Comparison of ENCODE assay signal across 19 cellular contexts in the genomic region with DNA sequence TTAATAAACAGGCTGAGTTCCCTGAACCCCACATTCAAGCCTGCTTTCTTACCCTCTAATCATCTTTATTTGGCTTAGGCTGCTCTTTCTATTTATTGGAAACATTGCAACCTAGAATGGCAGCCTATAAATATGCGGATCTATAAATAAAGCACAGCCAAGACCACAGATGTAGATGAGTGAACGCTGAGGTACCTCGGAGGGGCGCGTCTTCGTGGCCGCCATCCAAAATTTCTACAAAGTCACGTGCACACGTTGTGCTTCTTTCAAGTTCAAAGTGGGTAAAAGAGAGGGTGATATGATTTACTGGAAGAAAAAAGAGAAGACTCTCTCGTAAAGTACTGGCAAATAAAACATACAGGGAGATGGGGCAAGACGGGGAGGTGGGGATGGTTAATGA.
DNase-seq lines count a peak whose midpoint lies in the region; ATAC-seq and TF ChIP-seq lines count a peak whose summit lies in the region.
"Had no signal": no experiment of that assay in that cellular context is flagged by ENCODE, and none has a peak within 500 bp of the region (broad histone marks: within the 10 kb centered on the region; RNA-seq: fewer than 3 reads in every experiment).

No MANE protein-coding gene starts in this region.

- H3K27ac Mint-ChIP-seq in T-cell = peak overlapping the region; percentile 11 to 25
- H3K27ac Mint-ChIP-seq: IgD-negative memory B cell had no signal

- peaks cover 12 to 37% (median 20%) of the 10 kb centered on the region in 3 donors for H3K4me1 Mint-ChIP-seq in T-cell
- H3K4me1 Mint-ChIP-seq: IgD-negative memory B cell had no signal

- no peak overlapping the region for H3K27ac ChIP-seq in BLaER1
- no peak overlapping the region for H3K27ac ChIP-seq in osteoblast (ENCODE audit: low read depth, low read length)

- TF ChIP-seq CTCF in fibroblast of mammary gland (conservative IDR thresholded peaks at IDR 0.05; ENCODE audit: control insufficient read depth, insufficient read depth, low read depth, low read length) (no peak), osteoblast (IDR thresholded peaks at IDR 0.05; ENCODE audit: extremely low read depth, low read depth, low read length) (no peak)

- ATAC-seq in T-cell (replicated peaks in 1 of 4) (peak in 1 of 4 experiments; percentile 46), GM21390 (IDR thresholded peaks at IDR 0.05; ENCODE audit: unreplicated experiment) (no peak)

- CTCF ChIA-PET in T-cell (lab: Charles Lee) = no interaction called here

- H3K27me3 ChIP-seq in BLaER1 (no peaks in the 10 kb centered on the region), osteoblast (ENCODE audit: insufficient read depth, low read length) (no peaks in the 10 kb centered on the region)
- H3K27me3 ChIP-seq: SJSA1 had no signal

- no peak overlapping the region for H3K9ac ChIP-seq in BLaER1

- H2AFZ ChIP-seq in osteoblast (ENCODE audit: low read length) = peak overlapping the region; percentile 7

- no peaks in the 10 kb centered on the region for H3K36me3 ChIP-seq in BLaER1
- no peaks in the 10 kb centered on the region for H3K36me3 ChIP-seq in osteoblast (ENCODE audit: insufficient read depth, low read length)
- H3K36me3 ChIP-seq: HAP-1, SJSA1 had no signal

- no peaks in the 10 kb centered on the region for H3K79me2 ChIP-seq in osteoblast (ENCODE audit: insufficient read depth, low read length)

- POLR2A ChIA-PET in T-cell (lab: Charles Lee) = no interaction called here

- peak in 1 of 34 experiments; percentile 12 for DNase-seq in T-cell
- DNase-seq in fibroblast of mammary gland (ENCODE audit: low read depth) = peak; percentile 36
- DNase-seq in osteoblast (ENCODE audit: insufficient read length, low spot score, missing footprints) = no peak
- DNase-seq in T-helper 9 cell = no peak
- DNase-seq in EL = no peak
- DNase-seq in NCI-H1105 (lab: John Stamatoyannopoulos, UW) = no peak
- DNase-seq: 8988T; C1 segment of cervical spinal cord; NCI-H1417 treated with DMSO at 0.1 percent for 48 hours; NCI-H2081 treated with DMSO at 0.1 percent for 48 hours; NCI-H226; NCI-H526; NK-92 treated with Interleukin-12 subunit alpha and Interleukin-12 subunit beta, amount 100 ng/mL, for 24 hours; OCI-M1 had no signal

- H3K9me3 Mint-ChIP-seq in T-cell = no peaks in the 10 kb centered on the region

- H3K4me2 ChIP-seq in BLaER1 (peak overlapping the region; percentile 58), osteoblast (ENCODE audit: insufficient read depth, low read length) (no peak overlapping the region)

- no peak overlapping the region for H3K4me3 Mint-ChIP-seq in T-cell

- H4K20me1 ChIP-seq in BLaER1 = no peaks in the 10 kb centered on the region
- H4K20me1 ChIP-seq in osteoblast (ENCODE audit: insufficient read depth, low read length) = no peaks in the 10 kb centered on the region

- H3K27me3 Mint-ChIP-seq in T-cell = no peaks in the 10 kb centered on the region
- H3K27me3 Mint-ChIP-seq: IgD-negative memory B cell had no signal

- peaks cover 37% of the 10 kb centered on the region for H3K36me3 Mint-ChIP-seq in T-cell

- H3K4me3 ChIP-seq in BLaER1 = no peak overlapping the region
- H3K4me3 ChIP-seq in fibroblast of mammary gland (ENCODE audit: control insufficient read depth, low read depth, low read length) = no peak overlapping the region
- no peak overlapping the region for H3K4me3 ChIP-seq in osteoblast (ENCODE audit: insufficient read depth, low read length)
- H3K4me3 ChIP-seq: HAP-1, SJSA1 had no signal

- H3K9me3 ChIP-seq in BLaER1 (0 out of 2 replicates have a peak, but pooled peaks cover 4% of the 10 kb centered on the region), osteoblast (ENCODE audit: low read depth, low read length) (no peaks in the 10 kb centered on the region)
- H3K9me3 ChIP-seq: HAP-1, SJSA1 had no signal

- H3K4me1 ChIP-seq in BLaER1 (peaks cover 44% of the 10 kb centered on the region), osteoblast (ENCODE audit: insufficient read depth, low read length) (peaks cover 20% of the 10 kb centered on the region)
